In the genomic region with DNA sequence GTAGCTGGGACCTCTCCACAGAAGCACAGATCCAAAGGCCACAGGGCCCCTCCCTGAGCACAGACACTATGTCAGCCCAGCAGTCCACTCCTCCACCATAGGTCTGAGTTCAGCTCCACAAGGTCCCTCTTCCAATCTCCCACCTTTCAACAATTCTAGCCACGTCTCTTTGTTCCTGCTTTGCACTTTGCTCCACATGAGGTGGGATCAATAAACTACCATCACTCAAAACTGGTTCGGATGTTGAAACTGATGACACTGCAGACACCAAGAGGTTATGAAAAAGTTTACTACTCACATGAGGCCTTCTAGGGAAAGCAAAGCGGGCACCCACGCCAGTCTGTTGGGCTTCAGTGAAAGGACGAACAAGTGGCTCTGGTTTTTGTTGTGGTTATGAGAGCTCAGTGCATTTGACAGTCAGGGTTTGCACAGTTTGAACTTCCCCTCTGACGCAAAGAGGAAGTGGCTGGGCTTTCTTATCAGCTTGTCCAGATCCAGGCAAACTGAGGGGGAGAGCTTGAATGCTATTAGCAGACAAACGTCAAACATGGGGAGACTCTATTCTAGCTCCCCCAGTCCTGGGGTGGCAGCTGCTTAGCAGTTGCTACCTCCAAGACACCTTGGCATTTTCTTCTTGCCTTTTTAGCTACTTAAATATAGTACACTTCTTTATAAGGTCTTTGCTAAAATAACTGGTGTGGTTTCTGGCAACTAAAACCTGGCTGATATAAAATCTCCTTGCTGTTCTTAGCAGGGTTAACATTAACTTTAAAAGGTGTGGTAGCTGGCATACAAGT, we compare ENCODE assay signal across 8 cellular contexts.
DNase-seq lines count a peak whose midpoint lies in the region; ATAC-seq lines count a peak whose summit lies in the region.

No MANE protein-coding gene starts in this region.

- H3K27me3 Mint-ChIP-seq in activated naive CD8-positive, alpha-beta T cell treated with anti-CD3 and anti-CD28 coated beads, Interleukin-2, amount 50 U/mL, for 24 hours: no peaks in the 10 kb centered on the region

- peaks cover 43% of the 10 kb centered on the region for H3K4me1 Mint-ChIP-seq in activated naive CD8-positive, alpha-beta T cell treated with anti-CD3 and anti-CD28 coated beads, Interleukin-2, amount 50 U/mL, for 24 hours

- DNase-seq in SKM-1 (lab: John Stamatoyannopoulos, UW; ENCODE audit: unreplicated experiment) (peak; percentile 96), left kidney (ENCODE audit: low read depth, low spot score) (peak; percentile 61), NCI-H146 (lab: John Stamatoyannopoulos, UW) (no peak), HK-2 (ENCODE audit: unreplicated experiment) (no peak)
- DNase-seq in activated naive CD8-positive, alpha-beta T cell treated with anti-CD3 and anti-CD28 coated beads, Interleukin-2, amount 50 U/mL, for 24 hours: peak; percentile 70
- DNase-seq in stimulated activated CD4-positive, alpha-beta T cell treated with anti-CD3 and anti-CD28 coated beads, TNF-alpha, amount 100 ng/mL, for 1 hour (ENCODE audit: low read depth in 3 of 3, low spot score in 1 of 3): peak in 2 of 3 donors; percentile 1 to 24

- ATAC-seq in GM18498 (IDR thresholded peaks at IDR 0.05; ENCODE audit: unreplicated experiment): peak; percentile 91
- ATAC-seq in HG02943 (IDR thresholded peaks at IDR 0.05; ENCODE audit: low read depth, unreplicated experiment): peak; percentile 90
- peak; percentile 98 for ATAC-seq in activated naive CD8-positive, alpha-beta T cell treated with anti-CD3 and anti-CD28 coated beads, Interleukin-2, amount 50 U/mL, for 24 hours

- peak overlapping the region; percentile 62 for H3K4me3 Mint-ChIP-seq in activated naive CD8-positive, alpha-beta T cell treated with anti-CD3 and anti-CD28 coated beads, Interleukin-2, amount 50 U/mL, for 24 hours

- H3K9me3 Mint-ChIP-seq in activated naive CD8-positive, alpha-beta T cell treated with anti-CD3 and anti-CD28 coated beads, Interleukin-2, amount 50 U/mL, for 24 hours: no peaks in the 10 kb centered on the region

- H3K27ac Mint-ChIP-seq in activated naive CD8-positive, alpha-beta T cell treated with anti-CD3 and anti-CD28 coated beads, Interleukin-2, amount 50 U/mL, for 24 hours: peak overlapping the region; percentile 84

- peaks cover 21% of the 10 kb centered on the region for H3K36me3 Mint-ChIP-seq in activated naive CD8-positive, alpha-beta T cell treated with anti-CD3 and anti-CD28 coated beads, Interleukin-2, amount 50 U/mL, for 24 hours (ENCODE audit: low read depth)

Comparison
In these comparisons a context has a peak if more than half of its experiments do, and no peak if none do; other contexts are left out.
1. DNase-seq: peak in SKM-1 (single experiment), activated naive CD8-positive, alpha-beta T cell treated with anti-CD3 and anti-CD28 coated beads, Interleukin-2, amount 50 U/mL, for 24 hours (single experiment), left kidney (single experiment) and stimulated activated CD4-positive, alpha-beta T cell treated with anti-CD3 and anti-CD28 coated beads, TNF-alpha, amount 100 ng/mL, for 1 hour (2 of 3); none in NCI-H146 (single experiment) and HK-2 (single experiment).
2. Peak in every context shown above with its lines, with median percentiles within 50 percentile points of each other: ATAC-seq.